In genomic region chr5:38585812-38586211, GRCh38 we compare ENCODE assay signal across 22 cellular contexts. TPM values are rescaled to one million over a fixed set of nuclear protein-coding genes. Genes with fewer than 3 reads are reported as not detected.
"Had no signal": no experiment of that assay in that cellular context is flagged by ENCODE, and none has a peak within 500 bp of the region (broad histone marks: within the 10 kb centered on the region; RNA-seq: fewer than 3 reads in every experiment).

No MANE protein-coding gene starts in this region.

- H3K36me3 Mint-ChIP-seq: activated CD8-positive, alpha-beta memory T cell treated with anti-CD3 and anti-CD28 coated beads, Interleukin-2, amount 10 ng/mL, durations not matched to agents 7 days and 5 days; brain; memory B cell had no signal

- H3K27ac ChIP-seq: esophagus squamous epithelium, heart right ventricle, left lung, ovary, right lobe of liver, suprapubic skin, vagina had no signal

- DNase-seq: activated CD4-positive, alpha-beta memory T cell treated with anti-CD3 and anti-CD28 coated beads, Interleukin-2, amount 10 ng/mL, durations not matched to agents 7 days and 5 days; activated CD4-positive, alpha-beta T cell treated with anti-CD3 and anti-CD28 coated beads for 48 hours; activated CD4-positive, CD25-positive, alpha-beta regulatory T cell; activated CD8-positive, alpha-beta memory T cell treated with anti-CD3 and anti-CD28 coated beads, Interleukin-2, amount 10 ng/mL, durations not matched to agents 7 days and 5 days; activated naive CD4-positive, alpha-beta T cell; anterior cingulate cortex; caudate nucleus; effector memory CD8-positive, alpha-beta T cell; esophagus squamous epithelium; heart right ventricle; left lung; ovary; right lobe of liver; small intestine; stimulated activated CD4-positive, alpha-beta T cell treated with anti-CD3 and anti-CD28 coated beads, Interleukin-15, amount 100 ng/mL, for 24 hours; stimulated activated CD4-positive, alpha-beta T cell treated with anti-CD3 and anti-CD28 coated beads, Interleukin-2, amount 100 ng/mL, for 48 hours; stimulated activated naive CD8-positive, alpha-beta T cell treated with anti-CD3 and anti-CD28 coated beads, Interleukin-15, amount 100 ng/mL, for 72 hours; trophoblast cell had no signal

- ATAC-seq: activated CD8-positive, alpha-beta memory T cell treated with anti-CD3 and anti-CD28 coated beads, Interleukin-2, amount 10 ng/mL, durations not matched to agents 7 days and 5 days; effector memory CD8-positive, alpha-beta T cell; heart right ventricle; left lung; right lobe of liver; stimulated activated naive CD8-positive, alpha-beta T cell treated with anti-CD3 and anti-CD28 coated beads, Interleukin-15, amount 100 ng/mL, for 72 hours had no signal

- H3K27me3 ChIP-seq: esophagus squamous epithelium, heart right ventricle, left lung, ovary, right lobe of liver, suprapubic skin, vagina had no signal

- H3K9me3 Mint-ChIP-seq: activated CD4-positive, alpha-beta memory T cell treated with anti-CD3 and anti-CD28 coated beads, Interleukin-2, amount 10 ng/mL, durations not matched to agents 7 days and 5 days; effector memory CD8-positive, alpha-beta T cell; stimulated activated naive CD8-positive, alpha-beta T cell treated with anti-CD3 and anti-CD28 coated beads, Interleukin-15, amount 100 ng/mL, for 72 hours had no signal

- H3K4me3 ChIP-seq: esophagus squamous epithelium, heart right ventricle, left lung, ovary, right lobe of liver, suprapubic skin, vagina had no signal

- H3K27me3 Mint-ChIP-seq: brain had no signal

- H3K4me3 Mint-ChIP-seq: activated CD4-positive, alpha-beta memory T cell treated with anti-CD3 and anti-CD28 coated beads, Interleukin-2, amount 10 ng/mL, durations not matched to agents 7 days and 5 days; activated CD8-positive, alpha-beta memory T cell treated with anti-CD3 and anti-CD28 coated beads, Interleukin-2, amount 10 ng/mL, durations not matched to agents 7 days and 5 days; brain; effector memory CD8-positive, alpha-beta T cell; memory B cell; stimulated activated naive CD8-positive, alpha-beta T cell treated with anti-CD3 and anti-CD28 coated beads, Interleukin-15, amount 100 ng/mL, for 72 hours had no signal

- H3K36me3 ChIP-seq: esophagus squamous epithelium, heart right ventricle, left lung, ovary, right lobe of liver, suprapubic skin, vagina had no signal

- H3K27ac Mint-ChIP-seq: activated CD4-positive, alpha-beta memory T cell treated with anti-CD3 and anti-CD28 coated beads, Interleukin-2, amount 10 ng/mL, durations not matched to agents 7 days and 5 days; activated CD8-positive, alpha-beta memory T cell treated with anti-CD3 and anti-CD28 coated beads, Interleukin-2, amount 10 ng/mL, durations not matched to agents 7 days and 5 days; brain; effector memory CD8-positive, alpha-beta T cell; memory B cell; stimulated activated naive CD8-positive, alpha-beta T cell treated with anti-CD3 and anti-CD28 coated beads, Interleukin-15, amount 100 ng/mL, for 72 hours had no signal

- H3K4me1 ChIP-seq: esophagus squamous epithelium, left lung, right lobe of liver, suprapubic skin, vagina had no signal

- H3K9me3 ChIP-seq: esophagus squamous epithelium, heart right ventricle, left lung, ovary, right lobe of liver, suprapubic skin, vagina had no signal

RNA-seq across cellular contexts. Expression of gene LIFR, which starts 29.4 kb away (rescaled TPM):
- total RNA-seq: activated CD8-positive, alpha-beta memory T cell treated with anti-CD3 and anti-CD28 coated beads, Interleukin-2, amount 10 ng/mL, durations not matched to agents 7 days and 5 days had no signal
